ENCODE assay signal across 17 cellular contexts in genomic region chr5:41637424-41637823, GRCh38.
DNase-seq lines count a peak whose midpoint lies in the region; ATAC-seq and TF ChIP-seq lines count a peak whose summit lies in the region.
"Had no signal": no experiment of that assay in that cellular context is flagged by ENCODE, and none has a peak within 500 bp of the region (broad histone marks: within the 10 kb centered on the region; RNA-seq: fewer than 3 reads in every experiment).

No MANE protein-coding gene starts in this region.

- H3K79me1 ChIP-seq in neuronal stem cell (ENCODE audit: low read depth, low read length) = no peaks in the 10 kb centered on the region

- H3K4me1 Mint-ChIP-seq in activated naive CD4-positive, alpha-beta T cell treated with anti-CD3 and anti-CD28 coated beads, Interleukin-2, amount 10 ng/mL, durations not matched to agents 7 days and 5 days = no peaks in the 10 kb centered on the region
- H3K4me1 Mint-ChIP-seq: activated CD4-positive, alpha-beta T cell treated with anti-CD3 and anti-CD28 coated beads for 36 hours had no signal

- no peak overlapping the region for H3K23ac ChIP-seq in neuronal stem cell (ENCODE audit: low read depth, low read length, poor library complexity)

- H3K4me3 ChIP-seq in Loucy (ENCODE audit: low read length, poor library complexity, severe bottlenecking) = no peak overlapping the region
- H3K4me3 ChIP-seq in neuronal stem cell (ENCODE audit: low read length in 2 of 2) = no peak overlapping the region
- H3K4me3 ChIP-seq: left lung, SJSA1, suprapubic skin had no signal

- no peaks in the 10 kb centered on the region for H3K36me3 Mint-ChIP-seq in activated naive CD4-positive, alpha-beta T cell treated with anti-CD3 and anti-CD28 coated beads, Interleukin-2, amount 10 ng/mL, durations not matched to agents 7 days and 5 days

- H3K27ac ChIP-seq in neuronal stem cell (replicated peaks; ENCODE audit: low read length) = no peak overlapping the region
- H3K27ac ChIP-seq: foreskin keratinocyte, left lung, SJSA1, suprapubic skin had no signal

- H2BK5ac ChIP-seq in neuronal stem cell (ENCODE audit: low read length) = no peak overlapping the region

- no peak overlapping the region for H3K4me3 Mint-ChIP-seq in activated naive CD4-positive, alpha-beta T cell treated with anti-CD3 and anti-CD28 coated beads, Interleukin-2, amount 10 ng/mL, durations not matched to agents 7 days and 5 days
- H3K4me3 Mint-ChIP-seq: activated CD4-positive, alpha-beta T cell treated with anti-CD3 and anti-CD28 coated beads for 36 hours had no signal

- ATAC-seq in GM18511 (IDR thresholded peaks at IDR 0.05; ENCODE audit: unreplicated experiment) (peak; percentile 55), GM21447 (IDR thresholded peaks at IDR 0.05; ENCODE audit: unreplicated experiment) (no peak)
- ATAC-seq: activated CD4-positive, alpha-beta T cell treated with anti-CD3 and anti-CD28 coated beads for 36 hours; foreskin keratinocyte; left lung had no signal

- TF ChIP-seq CTCF in Loucy (conservative IDR thresholded peaks at IDR 0.05; ENCODE audit: low read length) = no peak

- DNase-seq in ecto neural progenitor cell (ENCODE audit: low spot score) (peak; percentile 62), neuronal stem cell (ENCODE audit: low spot score) (no peak), SIG-M5 treated with dmso at 0.1 percent for 504 hours (lab: John Stamatoyannopoulos, UW; ENCODE audit: unreplicated experiment) (no peak)
- DNase-seq in activated naive CD4-positive, alpha-beta T cell treated with anti-CD3 and anti-CD28 coated beads, Interleukin-2, amount 10 ng/mL, durations not matched to agents 7 days and 5 days = no peak
- DNase-seq: activated CD4-positive, alpha-beta T cell treated with anti-CD3 and anti-CD28 coated beads for 36 hours; activated naive CD4-positive, alpha-beta T cell treated with Interleukin-2 at 50 U/mL for 16 hours; Calu3; HCEC 1CT; NCI-H2107; small intestine had no signal

- no peaks in the 10 kb centered on the region for H3K9me3 Mint-ChIP-seq in activated naive CD4-positive, alpha-beta T cell treated with anti-CD3 and anti-CD28 coated beads, Interleukin-2, amount 10 ng/mL, durations not matched to agents 7 days and 5 days

- no peaks in the 10 kb centered on the region for H4K20me1 ChIP-seq in Loucy (ENCODE audit: insufficient read depth, low read length, poor library complexity, severe bottlenecking)

- CTCF ChIA-PET in activated naive CD4-positive, alpha-beta T cell treated with anti-CD3 and anti-CD28 coated beads, Interleukin-2, amount 10 ng/mL, durations not matched to agents 7 days and 5 days (lab: Charles Lee) = no interaction called here

- H3K27me3 Mint-ChIP-seq in activated naive CD4-positive, alpha-beta T cell treated with anti-CD3 and anti-CD28 coated beads, Interleukin-2, amount 10 ng/mL, durations not matched to agents 7 days and 5 days = no peaks in the 10 kb centered on the region

- no peak overlapping the region for H2BK15ac ChIP-seq in neuronal stem cell (ENCODE audit: low read length)

- H3K18ac ChIP-seq in neuronal stem cell (ENCODE audit: low read length) = no peak overlapping the region

- no peak overlapping the region for H3K4me2 ChIP-seq in Loucy (ENCODE audit: low read depth, low read length, poor library complexity, severe bottlenecking)
- no peak overlapping the region for H3K4me2 ChIP-seq in neuronal stem cell (ENCODE audit: insufficient read depth, low read length, poor library complexity, severe bottlenecking)

- H3K4ac ChIP-seq in neuronal stem cell (ENCODE audit: low read length) = no peak overlapping the region

- no peaks in the 10 kb centered on the region for H3K4me1 ChIP-seq in Loucy (ENCODE audit: insufficient read depth, low read length, poor library complexity, severe bottlenecking)
- H3K4me1 ChIP-seq in neuronal stem cell (ENCODE audit: control insufficient read depth in 2 of 2, insufficient read depth in 1 of 2, low read depth in 1 of 2, low read length in 2 of 2) = no peaks in the 10 kb centered on the region
- H3K4me1 ChIP-seq: foreskin keratinocyte, left lung, SJSA1, suprapubic skin had no signal

- WGBS in neuronal stem cell (ENCODE audit: extremely low coverage in 2 of 2, insufficient read length in 2 of 2, insufficient replicate concordance in 1 of 2), 2 donors = no CpG with 5 or more reads among the region's 8 CpGs

- H3F3A ChIP-seq in Loucy (ENCODE audit: low read depth) = no peaks in the 10 kb centered on the region

- no peaks in the 10 kb centered on the region for H3K9me3 ChIP-seq in Loucy (ENCODE audit: insufficient read depth, low read depth, low read length)
- no peaks in the 10 kb centered on the region for H3K9me3 ChIP-seq in neuronal stem cell (replicated peaks in 1 of 2; ENCODE audit: control insufficient read depth in 2 of 2, insufficient read depth in 1 of 2, low read depth in 1 of 2, low read length in 2 of 2)
- H3K9me3 ChIP-seq: left lung, SJSA1, suprapubic skin had no signal

- H3K36me3 ChIP-seq in Loucy (ENCODE audit: insufficient read depth, low read length) (no peaks in the 10 kb centered on the region), neuronal stem cell (replicated peaks in 1 of 2; ENCODE audit: control insufficient read depth in 2 of 2, insufficient read depth in 2 of 2, low read length in 2 of 2) (no peaks in the 10 kb centered on the region)
- H3K36me3 ChIP-seq: left lung, SJSA1, suprapubic skin had no signal

- H2BK120ac ChIP-seq in neuronal stem cell (ENCODE audit: low read depth, low read length) = no peak overlapping the region

- H4K8ac ChIP-seq in neuronal stem cell (ENCODE audit: low read depth, low read length) = no peak overlapping the region

- peak overlapping the region; percentile 35; the same call in 1 of the 2 replicates for H2AFZ ChIP-seq in Loucy (ENCODE audit: low read length)
- peak overlapping the region; percentile 81 for H2AFZ ChIP-seq in neuronal stem cell (ENCODE audit: low read length)

- H3K14ac ChIP-seq in neuronal stem cell (ENCODE audit: low read length) = no peak overlapping the region

- H3K27ac Mint-ChIP-seq in activated naive CD4-positive, alpha-beta T cell treated with anti-CD3 and anti-CD28 coated beads, Interleukin-2, amount 10 ng/mL, durations not matched to agents 7 days and 5 days = no peak overlapping the region
- H3K27ac Mint-ChIP-seq: activated CD4-positive, alpha-beta T cell treated with anti-CD3 and anti-CD28 coated beads for 36 hours had no signal

- no peak overlapping the region for H4K91ac ChIP-seq in neuronal stem cell (ENCODE audit: low read depth, low read length, poor library complexity)

- H3K9ac ChIP-seq in Loucy (ENCODE audit: low read depth, low read length, poor library complexity, severe bottlenecking) (no peak overlapping the region), neuronal stem cell (ENCODE audit: low read depth, low read length, poor library complexity) (no peak overlapping the region)

- no peak overlapping the region for H2BK12ac ChIP-seq in neuronal stem cell (ENCODE audit: low read length)

- H3K27me3 ChIP-seq in Loucy (ENCODE audit: insufficient read depth, low read length, poor library complexity, severe bottlenecking) (no peaks in the 10 kb centered on the region), neuronal stem cell (ENCODE audit: control insufficient read depth in 3 of 3, insufficient read depth in 3 of 3, low read depth in 1 of 3, low read length in 3 of 3) (no peaks in the 10 kb centered on the region)
- H3K27me3 ChIP-seq: foreskin keratinocyte, left lung, SJSA1, suprapubic skin had no signal

- no peaks in the 10 kb centered on the region for H3K79me2 ChIP-seq in Loucy (ENCODE audit: insufficient read depth, low read length)

- no peaks in the 10 kb centered on the region for H3K9me2 ChIP-seq in Loucy (replicated peaks; ENCODE audit: low read depth, low read length)

- H2AK5ac ChIP-seq in neuronal stem cell (ENCODE audit: low read depth, low read length) = no peak overlapping the region
